ENCODE assay signal across 9 cellular contexts in the genomic region with DNA sequence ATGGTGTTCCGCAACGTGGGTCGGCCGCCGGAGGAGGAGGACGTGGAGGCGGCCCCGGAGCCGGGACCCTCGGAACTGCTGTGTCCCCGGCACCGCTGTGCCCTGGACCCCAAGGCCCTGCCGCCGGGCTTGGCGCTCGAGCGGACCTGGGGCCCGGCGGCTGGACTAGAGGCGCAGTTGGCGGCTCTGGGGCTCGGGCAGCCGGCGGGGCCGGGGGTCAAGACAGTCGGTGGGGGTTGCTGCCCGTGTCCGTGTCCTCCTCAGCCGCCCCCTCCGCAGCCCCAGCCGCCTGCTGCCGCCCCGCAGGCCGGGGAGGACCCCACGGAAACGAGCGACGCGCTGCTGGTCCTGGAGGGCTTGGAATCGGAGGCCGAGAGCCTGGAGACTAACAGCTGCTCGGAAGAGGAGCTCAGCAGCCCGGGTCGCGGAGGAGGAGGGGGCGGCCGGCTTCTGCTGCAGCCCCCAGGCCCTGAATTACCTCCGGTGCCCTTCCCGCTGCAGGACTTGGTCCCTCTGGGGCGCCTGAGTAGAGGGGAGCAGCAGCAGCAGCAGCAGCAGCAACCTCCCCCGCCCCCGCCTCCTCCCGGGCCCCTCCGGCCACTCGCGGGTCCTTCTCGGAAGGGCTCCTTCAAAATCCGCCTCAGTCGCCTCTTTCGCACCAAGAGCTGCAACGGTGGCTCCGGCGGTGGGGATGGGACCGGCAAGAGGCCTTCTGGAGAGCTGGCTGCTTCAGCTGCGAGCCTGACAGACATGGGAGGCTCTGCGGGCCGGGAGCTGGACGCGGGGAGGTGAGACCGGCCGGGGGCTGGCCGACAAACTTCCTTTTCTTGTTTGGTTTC. TPM values are rescaled to one million over a fixed set of nuclear protein-coding genes. Genes with fewer than 3 reads are reported as not detected.
DNase-seq lines count a peak whose midpoint lies in the region; ATAC-seq and TF ChIP-seq lines count a peak whose summit lies in the region.
"Had no signal": no experiment of that assay in that cellular context is flagged by ENCODE, and none has a peak within 500 bp of the region (broad histone marks: within the 10 kb centered on the region; RNA-seq: fewer than 3 reads in every experiment).

No MANE protein-coding gene starts in this region.

- H3K4me3 ChIP-seq in DOHH2 (ENCODE audit: low read length) (peak overlapping the region; percentile 99), GM23338 (peak overlapping the region; percentile 89), brain microvascular endothelial cell (ENCODE audit: low read depth, low read length) (peak overlapping the region; percentile 73), smooth muscle cell (peak overlapping the region; percentile 93)

- H3K9me2 ChIP-seq in DOHH2 (replicated peaks; ENCODE audit: control insufficient read depth, low read length), result no peaks in the 10 kb centered on the region
- no peaks in the 10 kb centered on the region for H3K9me2 ChIP-seq in GM23338 (ENCODE audit: insufficient read depth)

- in situ Hi-C loops in brain microvascular endothelial cell (cut with HindIII; ENCODE audit: low pct_ligation_motif_present, low sequenced_read_pairs), result no loop called here

- H2AFZ ChIP-seq in GM23338 (no peak overlapping the region), smooth muscle cell (ENCODE audit: low read depth) (peak overlapping the region; percentile 76)

- DNase-seq in GM23338 (ENCODE audit: low spot score) (peak; percentile 69), RPMI8226 (peak; percentile 35), brain microvascular endothelial cell (peak; percentile 10), islet precursor cell (peak; percentile 78), smooth muscle cell (lab: John Stamatoyannopoulos, UW; ENCODE audit: unreplicated experiment) (no peak), GM19240 (ENCODE audit: insufficient read length, low spot score) (no peak)

- no peaks in the 10 kb centered on the region for H3K9me3 Mint-ChIP-seq in GM23338

- H3K27me3 ChIP-seq in DOHH2 (ENCODE audit: control insufficient read depth, low read length) (no peaks in the 10 kb centered on the region), GM23338 (ENCODE audit: insufficient read depth) (peaks cover 5% of the 10 kb centered on the region; the same call in 1 of the 2 replicates), brain microvascular endothelial cell (replicated peaks) (no peaks in the 10 kb centered on the region), smooth muscle cell (ENCODE audit: low read depth) (no peaks in the 10 kb centered on the region)

- H3K27me3 Mint-ChIP-seq in GM23338 (ENCODE audit: insufficient read depth, low read depth, poor library complexity), result peaks cover 11% of the 10 kb centered on the region

- H3F3A ChIP-seq in DOHH2 (ENCODE audit: control insufficient read depth, insufficient read depth), result 0 out of 2 replicates have a peak, but pooled peaks cover 6% of the 10 kb centered on the region
- H3F3A ChIP-seq in GM23338 (replicated peaks; ENCODE audit: low read depth), result peaks cover 24% of the 10 kb centered on the region; the same call in 1 of the 2 replicates
- no peaks in the 10 kb centered on the region for H3F3A ChIP-seq in smooth muscle cell (ENCODE audit: low read depth)

- peaks cover 41% of the 10 kb centered on the region for H3K4me1 ChIP-seq in DOHH2 (ENCODE audit: control insufficient read depth, low read length)
- peaks cover 43% of the 10 kb centered on the region for H3K4me1 ChIP-seq in GM23338 (ENCODE audit: insufficient read depth)
- H3K4me1 ChIP-seq in smooth muscle cell (ENCODE audit: low read depth), result peaks cover 17% of the 10 kb centered on the region

- no peak overlapping the region for H3K27ac ChIP-seq in DOHH2 (ENCODE audit: low read depth, low read length)
- H3K27ac ChIP-seq in GM23338 (ENCODE audit: low read depth), result no peak overlapping the region
- peak overlapping the region; percentile 1 for H3K27ac ChIP-seq in brain microvascular endothelial cell
- peak overlapping the region; percentile 29 for H3K27ac ChIP-seq in smooth muscle cell (ENCODE audit: low read depth)

- H3K27ac Mint-ChIP-seq in GM23338, result no peak overlapping the region

- H3K4me2 ChIP-seq in DOHH2 (ENCODE audit: low read length) (peak overlapping the region; percentile 79), GM23338 (peak overlapping the region; percentile 96), smooth muscle cell (peak overlapping the region; percentile 98)

- no peaks in the 10 kb centered on the region; the same call in 2 of the 3 replicates for H3K36me3 Mint-ChIP-seq in GM23338 (ENCODE audit: low read depth)

- H3K36me3 ChIP-seq in DOHH2 (ENCODE audit: control insufficient read depth, low read length) (no peaks in the 10 kb centered on the region), GM23338 (ENCODE audit: insufficient read depth) (no peaks in the 10 kb centered on the region), brain microvascular endothelial cell (replicated peaks) (no peaks in the 10 kb centered on the region), smooth muscle cell (ENCODE audit: low read depth) (no peaks in the 10 kb centered on the region)

- H3K9me3 ChIP-seq in DOHH2 (ENCODE audit: control insufficient read depth, insufficient read depth, low read length), result no peaks in the 10 kb centered on the region
- H3K9me3 ChIP-seq in smooth muscle cell (replicated peaks; ENCODE audit: low read depth), result no peaks in the 10 kb centered on the region

- H3K79me2 ChIP-seq in DOHH2 (ENCODE audit: control insufficient read depth, low read length) (peaks cover 56% of the 10 kb centered on the region), GM23338 (replicated peaks; ENCODE audit: insufficient read depth) (peaks cover 46% of the 10 kb centered on the region), smooth muscle cell (ENCODE audit: low read depth) (peaks cover 54% of the 10 kb centered on the region)

- ATAC-seq in GM23338 (peak; percentile 40), GM21526 (IDR thresholded peaks at IDR 0.05; ENCODE audit: low FRiP score, unreplicated experiment) (no peak)

- peaks cover 5% of the 10 kb centered on the region for H4K20me1 ChIP-seq in DOHH2 (ENCODE audit: control insufficient read depth, insufficient read depth, low read depth, low read length)
- peaks cover 19% of the 10 kb centered on the region for H4K20me1 ChIP-seq in GM23338 (replicated peaks; ENCODE audit: insufficient read depth)
- H4K20me1 ChIP-seq in smooth muscle cell (ENCODE audit: low read depth), result peaks cover 51% of the 10 kb centered on the region

- peaks cover 53% of the 10 kb centered on the region for H3K4me1 Mint-ChIP-seq in GM23338

- peak overlapping the region; percentile 81 for H3K9ac ChIP-seq in smooth muscle cell (ENCODE audit: low read depth)

- WGBS in smooth muscle cell (ENCODE audit: low lambda C conversion rate), result under 1% methylated on average over 59 of the region's 72 CpGs

- peak overlapping the region; percentile 74 for H3K4me3 Mint-ChIP-seq in GM23338

- TF ChIP-seq CTCF in DOHH2 (IDR thresholded peaks at IDR 0.05; ENCODE audit: low read depth, low read length, poor library complexity, severe bottlenecking) (no peak), GM23338 (conservative IDR thresholded peaks at IDR 0.05; ENCODE audit: low read depth in 2 of 2) (no peak), brain microvascular endothelial cell (IDR thresholded peaks at IDR 0.05; ENCODE audit: low read depth, low read length, missing control alignments) (no peak), smooth muscle cell (IDR thresholded peaks at IDR 0.05; ENCODE audit: borderline replicate concordance, insufficient read depth, poor library complexity, severe bottlenecking) (no peak)

TF ChIP-seq in GM23338, 12 proteins besides CTCF, POLR2A, EP300 and RAD21 (continues in another document):
- TF ChIP-seq EZH2 (IDR thresholded peaks at IDR 0.05; ENCODE audit: low read depth, unreplicated experiment) (no peak), POLR2AphosphoS5 (IDR thresholded peaks at IDR 0.05; ENCODE audit: low read depth) (no peak), JUNB (IDR thresholded peaks at IDR 0.05; ENCODE audit: unreplicated experiment) (no peak), NANOG (IDR thresholded peaks at IDR 0.05; ENCODE audit: borderline replicate concordance) (no peak), ZNF331 (CRISPR knock-in tag; IDR thresholded peaks at IDR 0.05; ENCODE audit: low read depth) (no peak), CREB1 (CRISPR knock-in tag; IDR thresholded peaks at IDR 0.05; ENCODE audit: low read depth) (no peak)

RNA-seq across cellular contexts. Expression of a gene that starts 0.8 kb away (rescaled TPM):
- 26.1 and 29.2 TPM in 2 replicates for total RNA-seq in GM23338 (2014; rRNA removed; shearing (Covaris generic))
- 5.0 and 5.1 TPM in 2 replicates for polyA plus RNA-seq in GM23338 (2016; fragmentation: Nextera tagmentation; extraction: Ambion mirVana)
- 6.2 and 9.0 TPM in 2 replicates for total RNA-seq in smooth muscle cell
- 0.89 and 2.5 TPM in 2 replicates for polyA plus RNA-seq in smooth muscle cell

RNA-seq across cellular contexts. Expression of a gene that starts 8.7 kb away (rescaled TPM):
- 0.03 and 0.04 TPM in 2 replicates for total RNA-seq in GM23338 (2014; rRNA removed; shearing (Covaris generic))
- polyA plus RNA-seq in GM23338 (2016; fragmentation: Nextera tagmentation; extraction: Ambion mirVana) (0.03 TPM in 2 replicates), smooth muscle cell (0.04 TPM in 1 of 2 replicates, not detected in the other)
- total RNA-seq in smooth muscle cell, result not detected in 2 replicates
- total RNA-seq: T-helper 1 cell treated with Interleukin-12 subunit alpha and Interleukin-12 subunit beta and Interleukin-4 antibody, amounts not matched to agents 30 ng/mL and 1 ng/mL, for 36 hours had no signal

RNA-seq across cellular contexts. Expression of a gene that starts 55.5 kb away (rescaled TPM):
- 63.9 and 65.7 TPM in 2 replicates for total RNA-seq in GM23338 (2014; rRNA removed; shearing (Covaris generic))
- 42.6 and 43.5 TPM in 2 replicates for polyA plus RNA-seq in GM23338 (2016; fragmentation: Nextera tagmentation; extraction: Ambion mirVana)
- 30.6 and 31.4 TPM in 2 replicates for total RNA-seq in smooth muscle cell
- 25.0 and 30.8 TPM in 2 replicates for polyA plus RNA-seq in smooth muscle cell

Comparison
In these comparisons a context has a peak if more than half of its experiments do, and no peak if none do; other contexts are left out.
1. H3K27ac ChIP-seq: peak in brain microvascular endothelial cell (single experiment) and smooth muscle cell (single experiment); none in DOHH2 (single experiment) and GM23338 (single experiment).
2. DNase-seq: peak in GM23338 (single experiment), RPMI8226 (single experiment), brain microvascular endothelial cell (single experiment) and islet precursor cell (single experiment); none in smooth muscle cell (single experiment) and GM19240 (single experiment).
3. Peak in every context shown above with its lines, with median percentiles within 50 percentile points of each other: H3K4me2 ChIP-seq and H3K4me3 ChIP-seq.